Comparison of ENCODE assay signal across 8 cellular contexts in the genomic region with DNA sequence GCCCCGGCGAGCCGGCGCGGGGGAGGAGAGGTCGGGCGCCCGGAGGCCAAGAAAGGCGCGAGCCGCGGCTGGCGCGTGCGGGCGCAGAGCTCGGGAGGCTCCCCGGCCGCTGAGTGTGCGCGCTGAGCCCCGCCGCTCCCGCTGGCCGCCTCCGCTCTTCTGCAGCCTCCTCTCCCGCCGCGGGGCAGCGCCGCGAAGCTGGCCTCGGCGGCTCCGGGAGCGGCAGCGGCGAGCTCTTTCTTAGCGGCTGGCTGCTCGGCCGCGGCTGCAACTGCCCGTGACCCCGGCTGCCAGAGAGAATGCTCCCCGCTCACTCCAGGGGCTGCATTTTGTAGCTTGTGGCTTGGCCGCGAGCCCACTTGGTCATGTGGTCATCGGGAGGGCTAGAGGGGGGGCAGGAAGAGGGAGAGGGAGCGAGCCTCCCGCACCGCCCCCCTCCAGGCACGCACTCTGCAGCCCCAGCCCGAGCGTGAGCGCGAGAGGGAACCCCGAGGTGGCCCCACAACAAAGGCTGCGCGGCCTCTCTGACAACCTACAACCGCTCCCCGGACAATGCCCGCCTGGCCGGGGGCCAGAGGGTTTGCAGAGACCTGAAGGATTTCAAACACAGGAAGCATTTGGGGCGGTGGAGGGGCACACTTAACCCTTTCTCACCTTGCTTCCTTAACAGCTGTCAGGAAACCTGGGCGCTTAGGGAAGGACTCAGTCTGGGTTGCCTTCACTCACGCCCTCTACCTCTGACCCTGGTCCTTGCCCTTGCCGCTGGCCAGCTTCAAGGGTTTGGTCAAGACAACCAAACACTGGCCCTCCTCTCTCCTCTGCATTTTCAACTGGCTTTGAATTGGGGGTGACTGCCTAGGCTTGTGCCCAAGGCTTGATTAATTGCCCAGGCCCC. TPM values are rescaled to one million over a fixed set of nuclear protein-coding genes. Genes with fewer than 3 reads are reported as not detected.
DNase-seq lines count a peak whose midpoint lies in the region; ATAC-seq and TF ChIP-seq lines count a peak whose summit lies in the region.

A gene with protein sequence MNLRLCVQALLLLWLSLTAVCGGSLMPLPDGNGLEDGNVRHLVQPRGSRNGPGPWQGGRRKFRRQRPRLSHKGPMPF (minus strand): TSS at position 305 of the 895 bp plus-strand sequence. CDS start 326 bp downstream, outside the sequence.

- no peak within 1 kb of the TSS for H3K23ac ChIP-seq in trophoblast cell (ENCODE audit: low read length)

- no peak within 1 kb of the TSS for H3K4ac ChIP-seq in trophoblast cell (ENCODE audit: low read depth, low read length)

- no peak within 1 kb of the TSS for H3K27ac ChIP-seq in CD8-positive, alpha-beta memory T cell (ENCODE audit: low read depth, low read length)
- H3K27ac ChIP-seq in heart left ventricle (peak within 1 kb of the TSS in 9 of 12 donors; percentile 17 to 68 (median 59)), trophoblast cell (ENCODE audit: low read depth, low read length) (no peak within 1 kb of the TSS)

- H3K27me3 ChIP-seq in CD8-positive, alpha-beta memory T cell (ENCODE audit: insufficient read depth, low read length, poor library complexity, severe bottlenecking), result peaks cover 6% of the 10 kb centered on the region
- H3K27me3 ChIP-seq in heart left ventricle (peaks cover 0 to 22% (median 0%) of the 10 kb centered on the region in 9 donors), trophoblast cell (ENCODE audit: insufficient read depth, low read length) (peaks cover 21% of the 10 kb centered on the region)

- in situ Hi-C loops in GM13976 (cut with MboI; ENCODE audit: low sequenced_read_pairs, unreplicated experiment), result no loop called here

- H3K9me3 Mint-ChIP-seq in CD8-positive, alpha-beta memory T cell, result peaks cover 0 to 2% (median 0%) of the 10 kb centered on the region in 5 donors
- H3K9me3 Mint-ChIP-seq in activated naive CD8-positive, alpha-beta T cell (ENCODE audit: low read depth), result no peaks in the 10 kb centered on the region

- H3K4me3 ChIP-seq in CD8-positive, alpha-beta memory T cell (ENCODE audit: low read length), result no peak within 1 kb of the TSS
- H3K4me3 ChIP-seq in heart left ventricle (peak within 1 kb of the TSS; percentile 29 to 63 (median 55)), trophoblast cell (ENCODE audit: low read depth, low read length) (peak within 1 kb of the TSS; percentile 56)

- CTCF ChIA-PET in CD8-positive, alpha-beta memory T cell (lab: Charles Lee), result interaction anchor here (0.9 to 2.8 kb wide), 3 partner anchors 17 to 115 kb away, joined by 3 to 7 read pairs (median 3); no protein-coding TSS in a partner anchor

- H2BK120ac ChIP-seq in trophoblast cell (ENCODE audit: insufficient read depth, low read length, poor library complexity), result no peak within 1 kb of the TSS

- no peak for TF ChIP-seq CTCF in heart left ventricle (IDR thresholded peaks at IDR 0.05)
- TF ChIP-seq CTCF in GM13976 (IDR thresholded peaks at IDR 0.05; ENCODE audit: borderline replicate concordance, control extremely low read depth, extremely low read depth, insufficient read depth, missing control alignments), result no peak

- H3K18ac ChIP-seq in trophoblast cell (ENCODE audit: low read length), result no peak within 1 kb of the TSS

- H3K14ac ChIP-seq in trophoblast cell (ENCODE audit: low read length), result no peak within 1 kb of the TSS

- H3K4me2 ChIP-seq in trophoblast cell (ENCODE audit: low read length), result peak within 1 kb of the TSS; percentile 92

- POLR2A ChIA-PET in CD8-positive, alpha-beta memory T cell (lab: Charles Lee), result no interaction called here

- no peak within 1 kb of the TSS for H3K9ac ChIP-seq in trophoblast cell (ENCODE audit: low read length)

- peak; percentile 8 for ATAC-seq in GM19468 (IDR thresholded peaks at IDR 0.05; ENCODE audit: extremely low read depth, unreplicated experiment)
- ATAC-seq in heart left ventricle, result peak in 3 of 4 donors; percentile 26 to 67 (median 50)

- TF ChIP-seq POLR2A in heart left ventricle (IDR thresholded peaks at IDR 0.05), result no peak

- H2BK5ac ChIP-seq in trophoblast cell (ENCODE audit: low read depth, low read length, poor library complexity), result no peak within 1 kb of the TSS

- no peak within 1 kb of the TSS for H4K12ac ChIP-seq in trophoblast cell (ENCODE audit: low read depth, low read length)

- no peaks in the 10 kb centered on the region for H3K36me3 Mint-ChIP-seq in CD8-positive, alpha-beta memory T cell
- H3K36me3 Mint-ChIP-seq in activated naive CD8-positive, alpha-beta T cell, result no peaks in the 10 kb centered on the region

- 1 to 43% (median 10%) methylated on average over 20 to 67 of the region's 67 CpGs for WGBS in heart left ventricle, 4 donors
- WGBS in trophoblast cell (ENCODE audit: extremely low coverage, insufficient coverage, insufficient read length), result no CpG with 5 or more reads among the region's 67 CpGs

- intact Hi-C loops in heart left ventricle (cut with DNase I), result loop anchor here in 3 of 10 donors (5.0 kb wide), 1 partner anchor 67 kb away; no protein-coding TSS in a partner anchor

- H3K4me3 Mint-ChIP-seq in CD8-positive, alpha-beta memory T cell, result peak within 1 kb of the TSS; percentile 54 to 79 (median 65)
- H3K4me3 Mint-ChIP-seq in activated naive CD8-positive, alpha-beta T cell, result peak within 1 kb of the TSS; percentile 58

- H4K91ac ChIP-seq in trophoblast cell (ENCODE audit: low read depth, low read length), result no peak within 1 kb of the TSS

- H2BK12ac ChIP-seq in trophoblast cell (ENCODE audit: low read length), result no peak within 1 kb of the TSS

- H3K4me1 Mint-ChIP-seq in CD8-positive, alpha-beta memory T cell, result peaks cover 5 to 12% (median 5%) of the 10 kb centered on the region in 3 donors
- peaks cover 7% of the 10 kb centered on the region for H3K4me1 Mint-ChIP-seq in activated naive CD8-positive, alpha-beta T cell (ENCODE audit: low read depth)

- no peaks in the 10 kb centered on the region for H3K79me2 ChIP-seq in trophoblast cell (ENCODE audit: control insufficient read depth, insufficient read depth, low read length, poor library complexity)

- no peak within 1 kb of the TSS for H2AFZ ChIP-seq in trophoblast cell (ENCODE audit: insufficient read depth, low read length, poor library complexity)

- no peaks in the 10 kb centered on the region for H3K9me3 ChIP-seq in CD8-positive, alpha-beta memory T cell (ENCODE audit: low read length)
- H3K9me3 ChIP-seq in heart left ventricle (no peaks in the 10 kb centered on the region), trophoblast cell (ENCODE audit: insufficient read depth, low read depth, low read length) (no peaks in the 10 kb centered on the region)

- peak in 1 of 5 donors; percentile 12 for DNase-seq in CD8-positive, alpha-beta memory T cell
- DNase-seq in NCI-H1092 treated with DMSO at 0.1 percent for 48 hours (lab: John Stamatoyannopoulos, UW), result peak; percentile 66
- DNase-seq in heart left ventricle, result peak; percentile 54 to 79 (median 63)
- peak in 1 of 2 donors; percentile 53 for DNase-seq in trophoblast cell
- no peak for DNase-seq in GM13976 (ENCODE audit: low spot score)
- DNase-seq in globus pallidus (ENCODE audit: low spot score), result no peak

- H4K8ac ChIP-seq in trophoblast cell (ENCODE audit: low read depth, low read length), result no peak within 1 kb of the TSS

- no peak within 1 kb of the TSS for H2AK5ac ChIP-seq in trophoblast cell (ENCODE audit: low read length)

- no peak within 1 kb of the TSS for H3K27ac Mint-ChIP-seq in CD8-positive, alpha-beta memory T cell
- H3K27ac Mint-ChIP-seq in activated naive CD8-positive, alpha-beta T cell, result no peak within 1 kb of the TSS

- H3K27me3 Mint-ChIP-seq in CD8-positive, alpha-beta memory T cell, result peaks cover 15 to 16% of the 10 kb centered on the region in 2 donors
- peaks cover 4% of the 10 kb centered on the region for H3K27me3 Mint-ChIP-seq in activated naive CD8-positive, alpha-beta T cell

- H3K79me1 ChIP-seq in trophoblast cell (ENCODE audit: low read length), result no peaks in the 10 kb centered on the region

- peaks cover 5% of the 10 kb centered on the region for H3K4me1 ChIP-seq in CD8-positive, alpha-beta memory T cell (ENCODE audit: insufficient read depth, low read length)
- H3K4me1 ChIP-seq in heart left ventricle, result peaks cover 0 to 25% (median 10%) of the 10 kb centered on the region in 12 donors
- H3K4me1 ChIP-seq in trophoblast cell (ENCODE audit: control insufficient read depth in 1 of 2, insufficient read depth in 2 of 2, low read length in 2 of 2), result peaks cover 5 to 11% of the 10 kb centered on the region in 2 experiments

- no peaks in the 10 kb centered on the region for H3K36me3 ChIP-seq in CD8-positive, alpha-beta memory T cell (ENCODE audit: insufficient read depth, low read length)
- H3K36me3 ChIP-seq in heart left ventricle (no peaks in the 10 kb centered on the region), trophoblast cell (ENCODE audit: control insufficient read depth in 1 of 2, insufficient read depth in 2 of 2, low read length in 2 of 2) (no peaks in the 10 kb centered on the region)

RNA-seq across cellular contexts. Expression of the gene that starts here (rescaled TPM):
- under 1 TPM; 0.11 TPM for total RNA-seq in CD8-positive, alpha-beta memory T cell
- polyA plus RNA-seq in CD8-positive, alpha-beta memory T cell, result not detected
- total RNA-seq in heart left ventricle, result 10 to 100 TPM in 6 of 9 donors, 1 to 10 TPM in 3; 4.4 to 19.9 (median 12.7) TPM
- 1 to 10 TPM; 3.6 to 8.7 TPM for polyA plus RNA-seq in heart left ventricle
- polyA plus RNA-seq in trophoblast cell (2013), result 0.06 and 0.07 TPM in 2 replicates

Comparison
In these comparisons a context has a peak if more than half of its experiments do, and no peak if none do; other contexts are left out.
1. RNA of the gene that starts here (total RNA-seq): 4.4 to 19.9 TPM in heart left ventricle; 0.11 TPM in CD8-positive, alpha-beta memory T cell; every median in the first group is over 4 times any median in the second.
2. DNase-seq: peak in NCI-H1092 treated with DMSO at 0.1 percent for 48 hours (single experiment) and heart left ventricle (5 of 5); none in GM13976 (single experiment) and globus pallidus (single experiment).
3. H3K27ac ChIP-seq: peak in heart left ventricle (9 of 12); none in CD8-positive, alpha-beta memory T cell (single experiment) and trophoblast cell (single experiment).